9 cellular contexts compared by ENCODE assay signal in genomic region chr2:30217644-30218361, GRCh38. TPM values are rescaled to one million over a fixed set of nuclear protein-coding genes. Genes with fewer than 3 reads are reported as not detected.
DNase-seq lines count a peak whose midpoint lies in the region; ATAC-seq and TF ChIP-seq lines count a peak whose summit lies in the region.
"Had no signal": no experiment of that assay in that cellular context is flagged by ENCODE, and none has a peak within 500 bp of the region (broad histone marks: within the 10 kb centered on the region; RNA-seq: fewer than 3 reads in every experiment).

No MANE protein-coding gene starts in this region.

- H3K27me3 ChIP-seq in hepatocyte = no peaks in the 10 kb centered on the region
- H3K27me3 ChIP-seq in thymus (ENCODE audit: control insufficient read depth, insufficient read depth) = no peaks in the 10 kb centered on the region
- H3K27me3 ChIP-seq: cardiac muscle cell had no signal

- H3K79me2 ChIP-seq in hepatocyte = no peaks in the 10 kb centered on the region

- no peak for TF ChIP-seq CTCF in hepatocyte (IDR thresholded peaks at IDR 0.05; ENCODE audit: poor library complexity)

- H3K9me3 ChIP-seq in hepatocyte (ENCODE audit: low read depth) (no peaks in the 10 kb centered on the region), thymus (ENCODE audit: control insufficient read depth) (no peaks in the 10 kb centered on the region)

- DNase-seq in SIG-M5 treated with dmso at 0.1 percent for 504 hours (lab: John Stamatoyannopoulos, UW; ENCODE audit: unreplicated experiment) = peak; percentile 58
- no peak for DNase-seq in SIG-M5 (lab: John Stamatoyannopoulos, UW)
- peak; percentile 95 for DNase-seq in NCI-H69 (lab: John Stamatoyannopoulos, UW)
- DNase-seq in hepatocyte (ENCODE audit: low spot score) = peak; percentile 87
- DNase-seq in hippocampal formation (lab: John Stamatoyannopoulos, UW) = no peak
- DNase-seq in GF-D8 (lab: John Stamatoyannopoulos, UW) = no peak

- H3K4me3 ChIP-seq in hepatocyte (no peak overlapping the region), thymus (ENCODE audit: low read length) (no peak overlapping the region)
- H3K4me3 ChIP-seq: cardiac muscle cell had no signal

- no peaks in the 10 kb centered on the region for H4K20me1 ChIP-seq in hepatocyte (ENCODE audit: insufficient read depth, poor library complexity, severe bottlenecking)

- H3K4me1 ChIP-seq in hepatocyte (ENCODE audit: insufficient read depth) (peaks cover 12% of the 10 kb centered on the region), thymus (ENCODE audit: control insufficient read depth, insufficient read depth, low read length) (peaks cover 51% of the 10 kb centered on the region)

- 36% methylated on average over 11 of the region's 11 CpGs for WGBS in hepatocyte (ENCODE audit: low lambda C conversion rate, missing lambda C conversion rate)
- 94% methylated on average over 11 of the region's 11 CpGs for WGBS in thymus

- H3K4me2 ChIP-seq in hepatocyte = peak overlapping the region; percentile 55

- H3K36me3 ChIP-seq in hepatocyte (replicated peaks; ENCODE audit: insufficient read depth, low read depth) (no peaks in the 10 kb centered on the region), thymus (ENCODE audit: control insufficient read depth, insufficient read depth) (no peaks in the 10 kb centered on the region)
- H3K36me3 ChIP-seq: cardiac muscle cell had no signal

- H3K27ac ChIP-seq in hepatocyte (peak overlapping the region; percentile 91), thymus (ENCODE audit: low read depth) (peak overlapping the region; percentile 66)
- H3K27ac ChIP-seq: cardiac muscle cell had no signal

- H3K9me2 ChIP-seq in hepatocyte (replicated peaks; ENCODE audit: insufficient read depth) = no peaks in the 10 kb centered on the region

- H2AFZ ChIP-seq in hepatocyte = no peak overlapping the region

- ATAC-seq in GM21619 (IDR thresholded peaks at IDR 0.05; ENCODE audit: unreplicated experiment) = no peak

RNA-seq across cellular contexts. Expression of gene LBH, which starts 13.5 kb away (rescaled TPM):
- 75.9 and 98.3 TPM in 2 replicates for total RNA-seq in hepatocyte
- polyA plus RNA-seq in hepatocyte = 54.1 and 54.2 TPM in 2 replicates
- 88.9 TPM for polyA plus RNA-seq in thymus

Comparison
In these comparisons a context has a peak if more than half of its experiments do, and no peak if none do; other contexts are left out.
1. DNase-seq: peak in SIG-M5 treated with dmso at 0.1 percent for 504 hours (single experiment), NCI-H69 (single experiment) and hepatocyte (single experiment); none in SIG-M5 (single experiment), hippocampal formation (0 of 2) and GF-D8 (single experiment).